17 cellular contexts compared by ENCODE assay signal in genomic region chr6:35043381-35043780, GRCh38.
DNase-seq lines count a peak whose midpoint lies in the region; ATAC-seq, FAIRE-seq and TF ChIP-seq lines count a peak whose summit lies in the region.
"Had no signal": no experiment of that assay in that cellular context is flagged by ENCODE, and none has a peak within 500 bp of the region (broad histone marks: within the 10 kb centered on the region; RNA-seq: fewer than 3 reads in every experiment).

No MANE protein-coding gene starts in this region.

- no peaks in the 10 kb centered on the region for H3K27me3 Mint-ChIP-seq in CD4-positive, CD25-positive, alpha-beta regulatory T cell
- H3K27me3 Mint-ChIP-seq: activated naive CD4-positive, alpha-beta T cell treated with anti-CD3 and anti-CD28 coated beads, Interleukin-2, amount 50 U/mL, for 24 hours; B cell; memory B cell had no signal

- no peak overlapping the region for H3K4me3 Mint-ChIP-seq in CD4-positive, CD25-positive, alpha-beta regulatory T cell
- H3K4me3 Mint-ChIP-seq: activated naive CD4-positive, alpha-beta T cell treated with anti-CD3 and anti-CD28 coated beads, Interleukin-2, amount 50 U/mL, for 24 hours; B cell; memory B cell had no signal

- no peaks in the 10 kb centered on the region for H3K27me3 ChIP-seq in CD4-positive, CD25-positive, alpha-beta regulatory T cell (ENCODE audit: control insufficient read depth, insufficient read depth, low read length)
- H3K27me3 ChIP-seq in esophagus muscularis mucosa, result no peaks in the 10 kb centered on the region
- H3K27me3 ChIP-seq in sigmoid colon, result no peaks in the 10 kb centered on the region
- H3K27me3 ChIP-seq: cardiac muscle cell, ovary, SJSA1 had no signal

- no peak for TF ChIP-seq POLR2A in esophagus muscularis mucosa (IDR thresholded peaks at IDR 0.05; ENCODE audit: low read depth)
- no peak for TF ChIP-seq POLR2A in sigmoid colon (IDR thresholded peaks at IDR 0.05)

- no peak overlapping the region for H3K4me3 ChIP-seq in CD4-positive, CD25-positive, alpha-beta regulatory T cell (ENCODE audit: low read depth, low read length)
- H3K4me3 ChIP-seq in esophagus muscularis mucosa (no peak overlapping the region), sigmoid colon (no peak overlapping the region)
- H3K4me3 ChIP-seq: cardiac muscle cell, GM12878, ovary, SJSA1 had no signal

- H3K27ac ChIP-seq in CD4-positive, CD25-positive, alpha-beta regulatory T cell (ENCODE audit: insufficient read depth, low read length, poor library complexity, severe bottlenecking), result no peak overlapping the region
- peak overlapping the region; percentile 85 to 92 (median 92) for H3K27ac ChIP-seq in esophagus muscularis mucosa (replicated peaks in 1 of 4)
- peak overlapping the region; percentile 84 to 92 (median 88) for H3K27ac ChIP-seq in sigmoid colon
- H3K27ac ChIP-seq: cardiac muscle cell, ovary, SJSA1 had no signal

- H3K36me3 ChIP-seq in CD4-positive, CD25-positive, alpha-beta regulatory T cell (ENCODE audit: control insufficient read depth, insufficient read depth, low read length), result no peaks in the 10 kb centered on the region
- peaks cover 0 to 21% (median 2%) of the 10 kb centered on the region in 4 donors for H3K36me3 ChIP-seq in esophagus muscularis mucosa
- H3K36me3 ChIP-seq in sigmoid colon, result peaks cover 0 to 10% (median 0%) of the 10 kb centered on the region in 4 donors
- H3K36me3 ChIP-seq: cardiac muscle cell, ovary had no signal

- TF ChIP-seq CTCF in esophagus muscularis mucosa (IDR thresholded peaks at IDR 0.05), result no peak
- TF ChIP-seq CTCF in sigmoid colon (IDR thresholded peaks at IDR 0.05), result no peak

- H3K4me1 ChIP-seq in CD4-positive, CD25-positive, alpha-beta regulatory T cell (ENCODE audit: control insufficient read depth, insufficient read depth, low read length, poor library complexity, severe bottlenecking), result peaks cover 4% of the 10 kb centered on the region
- H3K4me1 ChIP-seq in esophagus muscularis mucosa, result peaks cover 87 to 100% (median 98%) of the 10 kb centered on the region in 4 donors
- peaks cover 0 to 98% (median 95%) of the 10 kb centered on the region in 4 donors for H3K4me1 ChIP-seq in sigmoid colon

- no peak for DNase-seq in CD4-positive, CD25-positive, alpha-beta regulatory T cell
- DNase-seq in MV-4-11 (lab: John Stamatoyannopoulos, UW) (peak; percentile 52), esophagus muscularis mucosa (ENCODE audit: extremely low spot score) (no peak), sigmoid colon (no peak), NCI-H2196 (lab: John Stamatoyannopoulos, UW; ENCODE audit: unreplicated experiment) (no peak), urothelium cell line (ENCODE audit: low spot score) (no peak), ureter (ENCODE audit: low spot score) (no peak)
- DNase-seq: activated CD8-positive, alpha-beta memory T cell treated with anti-CD3 and anti-CD28 coated beads, Interleukin-2, amount 50 U/mL, for 48 hours; KG1; ovary had no signal

- intact Hi-C loops in esophagus muscularis mucosa (cut with DNase I) (no loop called here), sigmoid colon (cut with DNase I) (no loop called here)

- peaks cover 22% of the 10 kb centered on the region for H3K36me3 Mint-ChIP-seq in CD4-positive, CD25-positive, alpha-beta regulatory T cell

- TF ChIP-seq EP300 in esophagus muscularis mucosa (IDR thresholded peaks at IDR 0.05) (no peak), sigmoid colon (IDR thresholded peaks at IDR 0.05) (no peak)

- FAIRE-seq in urothelium cell line (lab: Jason Lieb, UNC), result no peak
- FAIRE-seq: GM12878 had no signal

- WGBS in esophagus muscularis mucosa, result 51% methylated on average over 3 of the region's 3 CpGs
- WGBS in sigmoid colon, 2 donors, result 68 to 70% methylated on average over 3 of the region's 3 CpGs

- no peaks in the 10 kb centered on the region for H3K9me3 Mint-ChIP-seq in CD4-positive, CD25-positive, alpha-beta regulatory T cell
- H3K9me3 Mint-ChIP-seq: activated naive CD4-positive, alpha-beta T cell treated with anti-CD3 and anti-CD28 coated beads, Interleukin-2, amount 50 U/mL, for 24 hours; memory B cell had no signal

- H3K9me3 ChIP-seq in CD4-positive, CD25-positive, alpha-beta regulatory T cell (ENCODE audit: control insufficient read depth in 2 of 2, low read length in 2 of 2), result no peaks in the 10 kb centered on the region
- no peaks in the 10 kb centered on the region for H3K9me3 ChIP-seq in esophagus muscularis mucosa
- H3K9me3 ChIP-seq in sigmoid colon, result no peaks in the 10 kb centered on the region
- H3K9me3 ChIP-seq: ovary, SJSA1 had no signal

- peak overlapping the region in 2 of 3 donors; percentile 7 to 43 for H3K27ac Mint-ChIP-seq in CD4-positive, CD25-positive, alpha-beta regulatory T cell
- H3K27ac Mint-ChIP-seq: activated naive CD4-positive, alpha-beta T cell treated with anti-CD3 and anti-CD28 coated beads, Interleukin-2, amount 50 U/mL, for 24 hours; B cell; memory B cell had no signal

- H3K4me1 Mint-ChIP-seq in CD4-positive, CD25-positive, alpha-beta regulatory T cell, result peaks cover 2 to 19% (median 12%) of the 10 kb centered on the region in 4 donors
- H3K4me1 Mint-ChIP-seq: activated naive CD4-positive, alpha-beta T cell treated with anti-CD3 and anti-CD28 coated beads, Interleukin-2, amount 50 U/mL, for 24 hours; memory B cell had no signal

- no peak for ATAC-seq in CD4-positive, CD25-positive, alpha-beta regulatory T cell (ENCODE audit: low read depth in 2 of 2)
- no peak for ATAC-seq in GM21367 (IDR thresholded peaks at IDR 0.05; ENCODE audit: unreplicated experiment)
- ATAC-seq: GM12878 had no signal
